ENCODE assay signal across 11 cellular contexts in the genomic region with DNA sequence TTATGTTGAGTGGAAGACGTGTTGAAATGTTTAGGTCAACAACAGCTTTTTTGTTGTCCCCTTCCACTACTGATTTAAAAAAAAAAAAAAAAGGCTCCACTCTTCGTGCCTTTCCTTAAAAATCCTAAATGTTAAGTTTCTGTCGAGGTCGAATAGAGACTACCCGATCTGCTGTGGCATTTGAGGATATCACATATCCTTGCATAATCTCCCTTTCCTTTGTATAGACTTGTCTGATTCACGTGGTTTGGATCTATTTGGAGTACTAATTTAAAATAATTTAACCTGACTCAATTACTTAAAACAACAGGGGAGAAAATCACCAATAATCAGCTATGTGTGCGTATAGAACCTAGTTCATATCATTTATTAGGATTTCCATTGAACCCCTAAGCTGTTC.
"Had no signal": no experiment of that assay in that cellular context is flagged by ENCODE, and none has a peak within 500 bp of the region (broad histone marks: within the 10 kb centered on the region; RNA-seq: fewer than 3 reads in every experiment).

No MANE protein-coding gene starts in this region.

- H3K4me3 ChIP-seq: gastroesophageal sphincter, lung, pancreas, sigmoid colon had no signal

- H3K27ac Mint-ChIP-seq: activated T-cell treated with anti-CD3 and anti-CD28 coated beads, Interleukin-2, amount 50 U/mL, for 24 hours; dendritic cell treated with granulocyte-macrophage colony-stimulating factor and Interleukin-4, amounts not matched to agents 40 ng/mL and 50 ng/mL, for 4 days had no signal

- H3K36me3 ChIP-seq: pancreas had no signal

- FAIRE-seq: pancreas had no signal

- H3K27me3 ChIP-seq: gastroesophageal sphincter, pancreas, sigmoid colon had no signal

- H3K27ac ChIP-seq: gastroesophageal sphincter, pancreas, sigmoid colon had no signal

- H3K9me3 ChIP-seq: gastroesophageal sphincter, pancreas, sigmoid colon had no signal

- ATAC-seq: gastroesophageal sphincter, pancreas had no signal

- H3K27me3 Mint-ChIP-seq: activated T-cell treated with anti-CD3 and anti-CD28 coated beads, Interleukin-2, amount 50 U/mL, for 24 hours; dendritic cell treated with granulocyte-macrophage colony-stimulating factor and Interleukin-4, amounts not matched to agents 40 ng/mL and 50 ng/mL, for 4 days had no signal

- H3K9me3 Mint-ChIP-seq: activated T-cell treated with anti-CD3 and anti-CD28 coated beads, Interleukin-2, amount 50 U/mL, for 24 hours; dendritic cell treated with granulocyte-macrophage colony-stimulating factor and Interleukin-4, amounts not matched to agents 40 ng/mL and 50 ng/mL, for 4 days had no signal

- H3K4me1 ChIP-seq: gastroesophageal sphincter, pancreas, sigmoid colon had no signal

- H3K4me3 Mint-ChIP-seq: activated T-cell treated with anti-CD3 and anti-CD28 coated beads, Interleukin-2, amount 50 U/mL, for 24 hours; dendritic cell treated with granulocyte-macrophage colony-stimulating factor and Interleukin-4, amounts not matched to agents 40 ng/mL and 50 ng/mL, for 4 days had no signal

- DNase-seq: activated CD4-positive, alpha-beta T cell treated with anti-CD3 and anti-CD28 coated beads, Interleukin-2, amount 50 U/mL, for 48 hours; activated naive CD4-positive, alpha-beta T cell treated with anti-CD3 and anti-CD28 coated beads, Interleukin-2, amount 50 U/mL, for 16 hours; activated T-cell treated with anti-CD3 and anti-CD28 coated beads, Interleukin-2, amount 50 U/mL, for 24 hours; effector memory CD4-positive, alpha-beta T cell; pancreas; sigmoid colon; stimulated activated CD4-positive, alpha-beta T cell treated with anti-CD3 and anti-CD28 coated beads, Interleukin-1b, Interleukin-23, amount 100 ng/mL, for 48 hours; T1000 had no signal
